In genomic region chr11:112024778-112025678, GRCh38 we compare ENCODE assay signal across 8 cellular contexts. TPM values are rescaled to one million over a fixed set of nuclear protein-coding genes. Genes with fewer than 3 reads are reported as not detected.
A peak's percentile ranks its signal among the peaks of the same experiment; 100 is the strongest.
DNase-seq lines count a peak whose midpoint lies in the region; ATAC-seq, FAIRE-seq and TF ChIP-seq lines count a peak whose summit lies in the region.

DLAT (plus strand) TSS chr11:112025408; CDS start chr11:112025473, 65 bp downstream.

- H3K4me1 ChIP-seq in HUES64 (ENCODE audit: insufficient read depth, low read length) (no peaks in the 10 kb centered on the region; the same call in 1 of the 2 replicates), OCI-LY3 (ENCODE audit: low read length) (peaks cover 26% of the 10 kb centered on the region), mucosa of descending colon (ENCODE audit: low read depth) (peaks cover 2% of the 10 kb centered on the region)

- intact Hi-C loops in mucosa of descending colon (cut with DNase I, micrococcal nuclease): no loop called here

- no peak for FAIRE-seq in D721Med (lab: Jason Lieb, UNC)

- TF ChIP-seq CTCF in D721Med (IDR thresholded peaks at IDR 0.05; ENCODE audit: insufficient read depth, missing control alignments): no peak
- TF ChIP-seq CTCF in OCI-LY3 (IDR thresholded peaks at IDR 0.05; ENCODE audit: low read depth, low read length): no peak
- TF ChIP-seq CTCF in mucosa of descending colon (IDR thresholded peaks at IDR 0.05): no peak

- WGBS in HUES64: under 1% methylated on average over 71 of the region's 71 CpGs

- H3K27ac ChIP-seq in HUES64 (ENCODE audit: low read depth, low read length) (peak within 1 kb of the TSS; percentile 92), OCI-LY3 (ENCODE audit: low read length) (peak within 1 kb of the TSS; percentile 98), epithelial cell of prostate (peak within 1 kb of the TSS; percentile 66)

- peak within 1 kb of the TSS; percentile 12 for H2AFZ ChIP-seq in OCI-LY3 (ENCODE audit: low read depth, low read length)

- H4K20me1 ChIP-seq in OCI-LY3 (ENCODE audit: insufficient read depth, low read length): no peaks in the 10 kb centered on the region

- H3K27me3 ChIP-seq in HUES64 (ENCODE audit: insufficient read depth, low read length): no peaks in the 10 kb centered on the region
- no peaks in the 10 kb centered on the region for H3K27me3 ChIP-seq in OCI-LY3 (ENCODE audit: low read depth, low read length)

- no peaks in the 10 kb centered on the region for H3K9me3 ChIP-seq in HUES64 (ENCODE audit: insufficient read depth, low read depth, low read length)
- no peaks in the 10 kb centered on the region for H3K9me3 ChIP-seq in OCI-LY3 (ENCODE audit: insufficient read depth, low read length)
- H3K9me3 ChIP-seq in mucosa of descending colon: no peaks in the 10 kb centered on the region

- peak within 1 kb of the TSS; percentile 94 for H3K9ac ChIP-seq in HUES64 (ENCODE audit: low read depth, low read length)
- peak within 1 kb of the TSS; percentile 80 for H3K9ac ChIP-seq in OCI-LY3 (ENCODE audit: low read length)

- ATAC-seq in GM21447 (IDR thresholded peaks at IDR 0.05; ENCODE audit: unreplicated experiment): peak; percentile 70
- peak; percentile 94 for ATAC-seq in mucosa of descending colon

- DNase-seq in D721Med (ENCODE audit: insufficient read length, low spot score): peak; percentile 59
- DNase-seq in activated CD8-positive, alpha-beta memory T cell treated with anti-CD3 and anti-CD28 coated beads, Interleukin-2, amount 50 U/mL, for 48 hours: peak; percentile 90
- DNase-seq in epithelial cell of prostate (ENCODE audit: low read depth, low spot score): no peak
- peak; percentile 94 to 95 (median 94) for DNase-seq in mucosa of descending colon
- DNase-seq in stimulated activated CD8-positive, alpha-beta memory T cell treated with anti-CD3 and anti-CD28 coated beads, Interleukin-4, amount 100 ng/mL, for 4 hours (ENCODE audit: low read depth in 2 of 2, low spot score in 1 of 2): peak; percentile 49 to 68

- peaks cover 37% of the 10 kb centered on the region for H3K36me3 ChIP-seq in HUES64 (ENCODE audit: insufficient read depth, low read length)
- peaks cover 45% of the 10 kb centered on the region for H3K36me3 ChIP-seq in OCI-LY3 (replicated peaks; ENCODE audit: low read depth, low read length)
- no peaks in the 10 kb centered on the region for H3K36me3 ChIP-seq in mucosa of descending colon (ENCODE audit: low read depth)

- H3K79me2 ChIP-seq in OCI-LY3 (ENCODE audit: low read length): peaks cover 31% of the 10 kb centered on the region

- H3K4me3 ChIP-seq in HUES64 (ENCODE audit: low read length) (peak within 1 kb of the TSS; percentile 85), OCI-LY3 (ENCODE audit: low read length) (peak within 1 kb of the TSS; percentile 98), mucosa of descending colon (peak within 1 kb of the TSS; percentile 82)

- peak within 1 kb of the TSS; percentile 95 for H3K4me2 ChIP-seq in OCI-LY3 (ENCODE audit: low read length)

RNA-seq across cellular contexts. Expression of gene DLAT, which starts in this region (rescaled TPM):
- polyA plus RNA-seq in HUES64 (2013, experiment 1 of 2): 54.7 TPM
- 57.2 TPM for polyA plus RNA-seq in HUES64 (2013, experiment 2 of 2)
- 10 to 100 TPM; 51.1 to 54.2 (median 51.4) TPM for total RNA-seq in mucosa of descending colon
